In genomic region chr9:96777539-96777864, GRCh38 we compare ENCODE assay signal across 8 cellular contexts. TPM values are rescaled to one million over a fixed set of nuclear protein-coding genes. Genes with fewer than 3 reads are reported as not detected.
DNase-seq lines count a peak whose midpoint lies in the region; ATAC-seq and TF ChIP-seq lines count a peak whose summit lies in the region.

No MANE protein-coding gene starts in this region.

- no peaks in the 10 kb centered on the region for H3K9me2 ChIP-seq in SK-N-SH

- H3K9ac ChIP-seq in SK-N-SH = peak overlapping the region; percentile 65

- peak overlapping the region; percentile 83 for H2AFZ ChIP-seq in SK-N-SH (ENCODE audit: low read depth)

- DNase-seq in SK-N-SH (no peak), OCI-M1 (lab: John Stamatoyannopoulos, UW) (peak; percentile 67), psoas muscle (no peak), HuH-7 (ENCODE audit: low spot score) (no peak)
- no peak for DNase-seq in activated CD4-positive, alpha-beta T cell treated with anti-CD3 and anti-CD28 coated beads for 1 hour

- H3K4me2 ChIP-seq in SK-N-SH = peak overlapping the region; percentile 73

- CTCF ChIA-PET in SK-N-SH (lab: Yijun Ruan, JAX) = interaction anchor here (0.9 to 1.3 kb wide), 2 partner anchors 12 to 79 kb away, joined by 3 read pairs; no protein-coding TSS in a partner anchor

- POLR2A ChIA-PET in SK-N-SH (lab: Yijun Ruan, JAX) = no interaction called here

- H3K4me3 ChIP-seq in SK-N-SH (ENCODE audit: low read depth in 2 of 2, low read length in 1 of 2) = peak overlapping the region; percentile 78 to 82
- peak overlapping the region; percentile 85 for H3K4me3 ChIP-seq in psoas muscle

- intact Hi-C loops in psoas muscle (cut with DNase I) = loop anchor here in 1 of 2 donors (5.0 kb wide), 2 partner anchors 75 to 855 kb away; partner anchors contain the start of genes NCBP1, TSTD2 and ZNF782

- H3K27ac ChIP-seq in SK-N-SH (ENCODE audit: low read depth in 2 of 2, low read length in 1 of 2) = peak overlapping the region in 1 of 2 experiments; percentile 68; a peak in 3 of 4 replicates
- H3K27ac ChIP-seq in psoas muscle = peak overlapping the region; percentile 67

- H3K36me3 ChIP-seq in SK-N-SH (replicated peaks in 1 of 2; ENCODE audit: control insufficient read depth in 1 of 2, insufficient read depth in 2 of 2, low read length in 1 of 2) (peaks cover 26 to 37% of the 10 kb centered on the region in 2 experiments), psoas muscle (ENCODE audit: insufficient read depth in 1 of 2, low read depth in 1 of 2) (peaks cover 0 to 38% of the 10 kb centered on the region in 2 donors)

- no peaks in the 10 kb centered on the region for H4K20me1 ChIP-seq in SK-N-SH (ENCODE audit: insufficient read depth)

- 11% methylated on average over 17 of the region's 21 CpGs for WGBS in SK-N-SH (ENCODE audit: low lambda C conversion rate)
- 1 to 2% (median 2%) methylated on average over 21 of the region's 21 CpGs for WGBS in psoas muscle, 3 donors

- peaks cover 21% of the 10 kb centered on the region; the same call in 1 of the 2 replicates for H3K79me2 ChIP-seq in SK-N-SH (ENCODE audit: insufficient read depth)

- no peak for TF ChIP-seq EP300 in SK-N-SH (IDR thresholded peaks at IDR 0.05; ENCODE audit: borderline replicate concordance in 1 of 2, low read depth in 1 of 2, low read length in 1 of 2)

- peaks cover 3% of the 10 kb centered on the region; the same call in 1 of the 2 replicates for H3K9me3 ChIP-seq in SK-N-SH
- no peaks in the 10 kb centered on the region for H3K9me3 ChIP-seq in psoas muscle

- no peaks in the 10 kb centered on the region for H3K27me3 ChIP-seq in SK-N-SH (ENCODE audit: insufficient read depth)
- H3K27me3 ChIP-seq in psoas muscle (ENCODE audit: insufficient read depth in 3 of 3, low read length in 2 of 3) = no peaks in the 10 kb centered on the region

- TF ChIP-seq CTCF in SK-N-SH (IDR thresholded peaks at IDR 0.05) = no peak
- no peak for TF ChIP-seq CTCF in psoas muscle (IDR thresholded peaks at IDR 0.05)

- no peaks in the 10 kb centered on the region for H3F3A ChIP-seq in SK-N-SH (replicated peaks; ENCODE audit: insufficient read depth)

- ATAC-seq in SK-N-SH treated with all-trans-retinoic acid at 6 μM for 48 hours = no peak; the same call in 2 of the 3 replicates
- peak; percentile 30 for ATAC-seq in esophagus mucosa
- no peak for ATAC-seq in psoas muscle
- no peak for ATAC-seq in GM21447 (IDR thresholded peaks at IDR 0.05; ENCODE audit: unreplicated experiment)

- H3K4me1 ChIP-seq in SK-N-SH (ENCODE audit: control insufficient read depth in 1 of 2, insufficient read depth in 2 of 2, low read depth in 1 of 2, low read length in 1 of 2) = peaks cover 7% of the 10 kb centered on the region in 2 experiments; a peak in 3 of 4 replicates
- H3K4me1 ChIP-seq in psoas muscle = peaks cover 18% of the 10 kb centered on the region

- TF ChIP-seq RAD21 in SK-N-SH (IDR thresholded peaks at IDR 0.05; ENCODE audit: low read length) = no peak

TF ChIP-seq in SK-N-SH, 30 proteins besides CTCF, POLR2A, EP300 and RAD21:
- TF ChIP-seq USF1 (IDR thresholded peaks at IDR 0.05; ENCODE audit: borderline replicate concordance, low read depth) (no peak), NRF1 (IDR thresholded peaks at IDR 0.05; ENCODE audit: low read depth, low read length) (no peak), CHD2 (IDR thresholded peaks at IDR 0.05; ENCODE audit: low read length, partially characterized antibody) (no peak), FOXM1 (IDR thresholded peaks at IDR 0.05; ENCODE audit: low read depth) (no peak), MEF2A (IDR thresholded peaks at IDR 0.05; ENCODE audit: borderline replicate concordance, low read depth) (no peak)

TF ChIP-seq in SK-N-SH treated with all-trans-retinoic acid at 6 μM for 48 hours, 23 proteins besides CTCF, POLR2A, EP300 and RAD21:
- no peak for TF ChIP-seq ZC3H10 (CRISPR knock-in tag; IDR thresholded peaks at IDR 0.05)

RNA-seq across cellular contexts. Expression of gene ZNF510, which starts 0.4 kb away (rescaled TPM):
- polyA plus RNA-seq in SK-N-SH (2012; rRNA removed) (2.4 and 4.8 TPM in 2 replicates), psoas muscle (1 to 10 TPM; 2.8 to 8.3 (median 3.4) TPM)
- polyA plus RNA-seq in SK-N-SH (2012; cell fraction: cytosol; rRNA removed) = 2.6 and 3.5 TPM in 2 replicates
- 3.0 and 6.6 TPM in 2 replicates for polyA plus RNA-seq in SK-N-SH (2012; cell fraction: nucleus; rRNA removed)
- total RNA-seq in esophagus mucosa (4.7 TPM), psoas muscle (10 to 100 TPM in 2 of 4 donors, 1 to 10 TPM in 2; 6.3 to 11.5 (median 8.8) TPM)
